25 cellular contexts compared by ENCODE assay signal in the genomic region with DNA sequence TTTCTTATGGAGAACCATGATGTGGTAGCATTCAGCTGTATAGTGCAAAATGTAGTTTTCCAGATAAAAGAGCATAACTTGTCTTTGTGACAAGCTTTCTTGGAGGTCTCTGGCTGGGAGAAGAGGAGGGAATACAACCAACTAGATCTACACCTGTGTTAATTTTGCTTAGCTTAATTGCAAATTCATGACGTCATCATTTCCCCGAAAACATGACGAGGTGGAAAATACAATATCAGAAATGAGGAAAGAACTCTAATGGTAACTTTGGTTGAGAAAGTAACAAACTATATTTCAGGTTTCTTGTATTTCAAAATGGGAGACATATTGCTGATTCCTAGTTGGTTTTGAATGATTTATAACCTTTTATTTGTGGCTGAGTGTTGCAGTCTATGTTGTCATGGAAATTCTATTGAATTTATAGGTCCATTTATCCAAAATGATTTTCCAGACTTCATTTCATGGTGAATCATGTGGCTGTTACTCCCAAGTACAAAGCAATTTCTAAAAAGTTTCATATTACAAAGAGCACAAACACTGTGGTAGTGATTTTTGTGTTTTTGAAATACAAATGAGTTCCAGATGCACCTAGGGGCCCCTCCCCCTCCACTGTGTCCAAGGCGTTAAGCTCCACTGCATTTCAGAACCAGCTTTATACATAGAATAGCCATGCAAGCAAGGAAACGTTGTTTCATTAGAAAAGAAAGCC.
A peak's percentile ranks its signal among the peaks of the same experiment; 100 is the strongest.
DNase-seq lines count a peak whose midpoint lies in the region; ATAC-seq and TF ChIP-seq lines count a peak whose summit lies in the region.
"Had no signal": no experiment of that assay in that cellular context is flagged by ENCODE, and none has a peak within 500 bp of the region (broad histone marks: within the 10 kb centered on the region; RNA-seq: fewer than 3 reads in every experiment).

No MANE protein-coding gene starts in this region.

- no peaks in the 10 kb centered on the region for H4K20me1 ChIP-seq in SK-N-SH (ENCODE audit: insufficient read depth)
- no peaks in the 10 kb centered on the region for H4K20me1 ChIP-seq in neural progenitor cell (ENCODE audit: low read depth)

- no peak overlapping the region for H3K27ac Mint-ChIP-seq in neural progenitor cell
- H3K27ac Mint-ChIP-seq in activated CD8-positive, alpha-beta T cell treated with anti-CD3 and anti-CD28 coated beads, Interleukin-2, amount 10 ng/mL, durations not matched to agents 7 days and 5 days, result no peak overlapping the region
- H3K27ac Mint-ChIP-seq: activated naive CD4-positive, alpha-beta T cell treated with anti-CD3 and anti-CD28 coated beads, Interleukin-2, amount 50 U/mL, for 72 hours; CD8-positive, alpha-beta T cell; natural killer cell treated with Interleukin-12 subunit alpha and Interleukin-12 subunit beta and Interleukin-15 and Interleukin-18, amount 100 ng/mL, for 72 hours; progenitor cell of endocrine pancreas had no signal

- ATAC-seq in activated CD8-positive, alpha-beta T cell treated with anti-CD3 and anti-CD28 coated beads, Interleukin-2, amount 10 ng/mL, durations not matched to agents 7 days and 5 days, result no peak
- ATAC-seq in GM21381 (IDR thresholded peaks at IDR 0.05; ENCODE audit: unreplicated experiment), result no peak
- ATAC-seq: activated naive CD4-positive, alpha-beta T cell treated with anti-CD3 and anti-CD28 coated beads, Interleukin-2, amount 50 U/mL, for 72 hours; body of pancreas; CD8-positive, alpha-beta T cell; HCT116; natural killer cell treated with Interleukin-12 subunit alpha and Interleukin-12 subunit beta and Interleukin-15 and Interleukin-18, amount 100 ng/mL, for 72 hours had no signal

- WGBS in SK-N-SH (ENCODE audit: low lambda C conversion rate), result 70% methylated on average over 5 of the region's 5 CpGs

- no peak for TF ChIP-seq RAD21 in SK-N-SH (IDR thresholded peaks at IDR 0.05; ENCODE audit: low read length)

- POLR2A ChIA-PET in SK-N-SH (lab: Yijun Ruan, JAX), result no interaction called here
- POLR2A ChIA-PET in activated CD8-positive, alpha-beta T cell treated with anti-CD3 and anti-CD28 coated beads, Interleukin-2, amount 10 ng/mL, durations not matched to agents 7 days and 5 days (lab: Charles Lee), result no interaction called here

- H3K9ac ChIP-seq in SK-N-SH (no peak overlapping the region), neural progenitor cell (no peak overlapping the region)

- no peaks in the 10 kb centered on the region for H3F3A ChIP-seq in SK-N-SH (replicated peaks; ENCODE audit: insufficient read depth)
- H3F3A ChIP-seq in neural progenitor cell (ENCODE audit: low read depth), result no peaks in the 10 kb centered on the region

- H3K4me3 ChIP-seq in SK-N-SH (ENCODE audit: low read depth in 2 of 2, low read length in 1 of 2), result no peak overlapping the region
- no peak overlapping the region for H3K4me3 ChIP-seq in neural progenitor cell
- H3K4me3 ChIP-seq: body of pancreas, coronary artery, MG63, skin epidermis, transverse colon had no signal

- H3K79me2 ChIP-seq in SK-N-SH (ENCODE audit: insufficient read depth) (no peaks in the 10 kb centered on the region), neural progenitor cell (ENCODE audit: low read depth) (peaks cover 2% of the 10 kb centered on the region)

- H3K4me1 ChIP-seq in SK-N-SH (ENCODE audit: control insufficient read depth in 1 of 2, insufficient read depth in 2 of 2, low read depth in 1 of 2, low read length in 1 of 2) (no peaks in the 10 kb centered on the region; a peak in 2 of 4 replicates), neural progenitor cell (no peaks in the 10 kb centered on the region)
- H3K4me1 ChIP-seq: body of pancreas, transverse colon had no signal

- CTCF ChIA-PET in SK-N-SH (lab: Yijun Ruan, JAX), result interaction anchor here (2.0 kb wide), 1 partner anchor 14 kb away, joined by 11 read pairs; no protein-coding TSS in a partner anchor
- CTCF ChIA-PET in activated CD8-positive, alpha-beta T cell treated with anti-CD3 and anti-CD28 coated beads, Interleukin-2, amount 10 ng/mL, durations not matched to agents 7 days and 5 days (lab: Charles Lee), result interaction anchor here (0.6 kb wide), 1 partner anchor 254 kb away, joined by 3 read pairs; no protein-coding TSS in a partner anchor

- H3K9me3 ChIP-seq in SK-N-SH (no peaks in the 10 kb centered on the region), neural progenitor cell (ENCODE audit: low read depth) (no peaks in the 10 kb centered on the region)
- H3K9me3 ChIP-seq: body of pancreas, MG63, transverse colon had no signal

- H3K36me3 ChIP-seq in SK-N-SH (replicated peaks in 1 of 2; ENCODE audit: control insufficient read depth in 1 of 2, insufficient read depth in 2 of 2, low read length in 1 of 2) (no peaks in the 10 kb centered on the region), neural progenitor cell (no peaks in the 10 kb centered on the region)
- H3K36me3 ChIP-seq: MG63, transverse colon had no signal

- no peaks in the 10 kb centered on the region for H3K36me3 Mint-ChIP-seq in neural progenitor cell
- H3K36me3 Mint-ChIP-seq in activated CD8-positive, alpha-beta T cell treated with anti-CD3 and anti-CD28 coated beads, Interleukin-2, amount 10 ng/mL, durations not matched to agents 7 days and 5 days (ENCODE audit: low read depth), result no peaks in the 10 kb centered on the region
- H3K36me3 Mint-ChIP-seq: activated naive CD4-positive, alpha-beta T cell treated with anti-CD3 and anti-CD28 coated beads, Interleukin-2, amount 50 U/mL, for 72 hours; CD8-positive, alpha-beta T cell; natural killer cell treated with Interleukin-12 subunit alpha and Interleukin-12 subunit beta and Interleukin-15 and Interleukin-18, amount 100 ng/mL, for 72 hours had no signal

- no peak overlapping the region; a peak in 2 of 4 replicates for H3K27ac ChIP-seq in SK-N-SH (ENCODE audit: low read depth in 2 of 2, low read length in 1 of 2)
- H3K27ac ChIP-seq in neural progenitor cell, result no peak overlapping the region
- H3K27ac ChIP-seq: body of pancreas, coronary artery, transverse colon had no signal

- H3K4me3 Mint-ChIP-seq in neural progenitor cell, result peak overlapping the region; percentile 4
- H3K4me3 Mint-ChIP-seq in activated CD8-positive, alpha-beta T cell treated with anti-CD3 and anti-CD28 coated beads, Interleukin-2, amount 10 ng/mL, durations not matched to agents 7 days and 5 days, result no peak overlapping the region
- H3K4me3 Mint-ChIP-seq: CD8-positive, alpha-beta T cell; natural killer cell treated with Interleukin-12 subunit alpha and Interleukin-12 subunit beta and Interleukin-15 and Interleukin-18, amount 100 ng/mL, for 72 hours had no signal

- no peak overlapping the region for H2AFZ ChIP-seq in SK-N-SH (ENCODE audit: low read depth)
- no peak overlapping the region for H2AFZ ChIP-seq in neural progenitor cell (replicated peaks)

- peaks cover 13% of the 10 kb centered on the region for H3K4me1 Mint-ChIP-seq in neural progenitor cell
- H3K4me1 Mint-ChIP-seq in activated CD8-positive, alpha-beta T cell treated with anti-CD3 and anti-CD28 coated beads, Interleukin-2, amount 10 ng/mL, durations not matched to agents 7 days and 5 days (ENCODE audit: low read depth), result no peaks in the 10 kb centered on the region

- TF ChIP-seq CTCF in SK-N-SH (IDR thresholded peaks at IDR 0.05), result no peak
- no peak for TF ChIP-seq CTCF in neural progenitor cell (IDR thresholded peaks at IDR 0.05)

- peaks cover 2% of the 10 kb centered on the region for H3K9me3 Mint-ChIP-seq in neural progenitor cell
- no peaks in the 10 kb centered on the region for H3K9me3 Mint-ChIP-seq in activated CD8-positive, alpha-beta T cell treated with anti-CD3 and anti-CD28 coated beads, Interleukin-2, amount 10 ng/mL, durations not matched to agents 7 days and 5 days (ENCODE audit: insufficient read depth)
- H3K9me3 Mint-ChIP-seq: CD8-positive, alpha-beta T cell; natural killer cell treated with Interleukin-12 subunit alpha and Interleukin-12 subunit beta and Interleukin-15 and Interleukin-18, amount 100 ng/mL, for 72 hours had no signal

- DNase-seq in GM03348 (ENCODE audit: low spot score) (peak; percentile 27), SK-N-SH (no peak), fibroblast of gingiva (ENCODE audit: low read depth) (peak; percentile 85), neural progenitor cell (ENCODE audit: low spot score) (no peak), NCI-H1930 (lab: John Stamatoyannopoulos, UW) (no peak)
- no peak for DNase-seq in activated CD4-positive, CD25-positive, alpha-beta regulatory T cell treated with anti-CD3 and anti-CD28 coated beads, Interleukin-2, amount 50 U/mL, for 72 hours
- DNase-seq in activated CD8-positive, alpha-beta T cell treated with anti-CD3 and anti-CD28 coated beads, Interleukin-2, amount 10 ng/mL, durations not matched to agents 7 days and 5 days, result no peak
- DNase-seq: activated CD4-positive, alpha-beta T cell treated with anti-CD3 and anti-CD28 coated beads for 1 hour; body of pancreas; CD8-positive, alpha-beta T cell; GF-D8; mesendoderm; MG63; NCI-H1436; NCI-H2171 treated with DMSO at 0.1 percent for 48 hours; stimulated activated CD4-positive, alpha-beta T cell treated with anti-CD3 and anti-CD28 coated beads, Interleukin-2, amount 100 ng/mL, for 48 hours; stimulated activated naive CD4-positive, alpha-beta T cell treated with Interleukin-2 at 50 U/mL for 16 hours; transverse colon had no signal

- no peaks in the 10 kb centered on the region for H3K9me2 ChIP-seq in SK-N-SH

- peak in 1 of 2 experiments; percentile 59; a peak in 2 of 4 replicates for TF ChIP-seq EP300 in SK-N-SH (IDR thresholded peaks at IDR 0.05; ENCODE audit: borderline replicate concordance in 1 of 2, low read depth in 1 of 2, low read length in 1 of 2)

- H3K27me3 Mint-ChIP-seq in neural progenitor cell (ENCODE audit: insufficient read depth, low read depth), result peaks cover 5% of the 10 kb centered on the region
- no peaks in the 10 kb centered on the region for H3K27me3 Mint-ChIP-seq in activated CD8-positive, alpha-beta T cell treated with anti-CD3 and anti-CD28 coated beads, Interleukin-2, amount 10 ng/mL, durations not matched to agents 7 days and 5 days (ENCODE audit: low read depth)
- H3K27me3 Mint-ChIP-seq: natural killer cell treated with Interleukin-12 subunit alpha and Interleukin-12 subunit beta and Interleukin-15 and Interleukin-18, amount 100 ng/mL, for 72 hours; progenitor cell of endocrine pancreas had no signal

- H3K4me2 ChIP-seq in SK-N-SH (no peak overlapping the region), neural progenitor cell (no peak overlapping the region)

- no peaks in the 10 kb centered on the region for H3K27me3 ChIP-seq in SK-N-SH (ENCODE audit: insufficient read depth)
- H3K27me3 ChIP-seq in neural progenitor cell, result no peaks in the 10 kb centered on the region
- H3K27me3 ChIP-seq: body of pancreas, MG63, transverse colon had no signal

TF ChIP-seq in SK-N-SH, 30 proteins besides CTCF, POLR2A, EP300 and RAD21 (continues in another document):
- no peak for TF ChIP-seq RXRA (IDR thresholded peaks at IDR 0.05; ENCODE audit: borderline replicate concordance, low read depth)

Comparison
In these comparisons a context has a peak if more than half of its experiments do, and no peak if none do; other contexts are left out.
1. DNase-seq: peak in GM03348 (single experiment) and fibroblast of gingiva (single experiment); none in SK-N-SH (single experiment), neural progenitor cell (single experiment), activated CD4-positive, CD25-positive, alpha-beta regulatory T cell treated with anti-CD3 and anti-CD28 coated beads, Interleukin-2, amount 50 U/mL, for 72 hours (single experiment), NCI-H1930 (0 of 2) and activated CD8-positive, alpha-beta T cell treated with anti-CD3 and anti-CD28 coated beads, Interleukin-2, amount 10 ng/mL, durations not matched to agents 7 days and 5 days (single experiment).